ENCODE assay signal across 21 cellular contexts in the genomic region with DNA sequence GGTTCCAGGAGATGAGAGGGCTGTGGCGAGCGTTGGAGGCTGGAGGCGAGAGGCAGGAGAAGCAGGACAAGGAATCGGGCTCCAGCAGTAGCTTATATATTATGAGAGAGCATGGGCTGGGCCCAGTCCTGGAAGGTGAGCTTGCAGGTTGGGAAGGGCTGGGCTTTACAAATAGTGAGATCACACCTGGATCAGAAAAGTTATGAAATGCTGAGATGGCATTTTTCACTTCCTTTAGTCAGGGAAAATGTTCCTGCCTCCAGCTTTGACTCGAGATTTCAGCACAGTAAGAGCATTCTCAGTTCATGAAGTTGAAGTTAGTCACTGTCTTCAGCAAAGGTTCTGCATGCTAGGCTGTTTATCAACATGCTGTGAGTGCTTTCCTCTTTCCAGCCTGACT. TPM values are rescaled to one million over a fixed set of nuclear protein-coding genes. Genes with fewer than 3 reads are reported as not detected.
"Had no signal": no experiment of that assay in that cellular context is flagged by ENCODE, and none has a peak within 500 bp of the region (broad histone marks: within the 10 kb centered on the region; RNA-seq: fewer than 3 reads in every experiment).

Gene KRT6C, minus strand, starts transcription at position 68 of the 400 bp plus-strand sequence. CDS start 68 bp downstream, outside the sequence.

- H3K9me3 Mint-ChIP-seq: activated B cell treated with CpG ODN at 0.5 μM for 24 hours; activated naive CD4-positive, alpha-beta T cell treated with anti-CD3 and anti-CD28 coated beads, Interleukin-2, amount 10 ng/mL, durations not matched to agents 7 days and 5 days; activated T-helper 2 cell treated with anti-CD3 and anti-CD28 coated beads, Interferon-gamma antibody, Interleukin-2, Interleukin-4, amounts not matched to agents 10 μg/mL and 5 μg/mL and 100 μg/mL, durations not matched to agents 14 hours and 24 hours and 36 hours; neural progenitor cell had no signal

- H2AFZ ChIP-seq: neural progenitor cell had no signal

- FAIRE-seq: TTC549 had no signal

- H3K36me3 ChIP-seq: colonic mucosa, gastrocnemius medialis, heart left ventricle, neural progenitor cell, sigmoid colon had no signal

- H3K4me2 ChIP-seq: neural progenitor cell had no signal

- DNase-seq: activated B cell treated with CpG ODN at 0.5 μM for 24 hours; activated CD4-positive, alpha-beta T cell treated with anti-CD3 and anti-CD28 coated beads, Interleukin-2, amount 10 ng/mL, durations not matched to agents 7 days and 5 days; activated CD8-positive, alpha-beta memory T cell treated with anti-CD3 and anti-CD28 coated beads for 24 hours; activated naive CD4-positive, alpha-beta T cell treated with anti-CD3 and anti-CD28 coated beads, Interleukin-2, amount 10 ng/mL, durations not matched to agents 7 days and 5 days; caudate nucleus; colonic mucosa; gastrocnemius medialis; heart left ventricle; midbrain; sigmoid colon; stimulated activated CD4-positive, alpha-beta T cell treated with anti-CD3 and anti-CD28 coated beads, Interleukin-1b, Interleukin-23, amount 100 ng/mL, for 48 hours; stimulated activated naive CD8-positive, alpha-beta T cell treated with anti-CD3 and anti-CD28 coated beads, Interleukin-15, amount 100 ng/mL, for 72 hours; SW 1271; testis had no signal

- H3K36me3 Mint-ChIP-seq: activated naive CD4-positive, alpha-beta T cell treated with anti-CD3 and anti-CD28 coated beads, Interleukin-2, amount 10 ng/mL, durations not matched to agents 7 days and 5 days; neural progenitor cell had no signal

- H3K4me3 ChIP-seq: colonic mucosa, gastrocnemius medialis, heart left ventricle, lung, neural progenitor cell, sigmoid colon, testis had no signal

- H3K4me1 Mint-ChIP-seq: activated B cell treated with CpG ODN at 0.5 μM for 24 hours; activated CD4-positive, alpha-beta T cell treated with anti-CD3 and anti-CD28 coated beads, Interleukin-2, amount 10 ng/mL, durations not matched to agents 7 days and 5 days; activated naive CD4-positive, alpha-beta T cell treated with anti-CD3 and anti-CD28 coated beads, Interleukin-2, amount 10 ng/mL, durations not matched to agents 7 days and 5 days; neural progenitor cell; stimulated activated naive CD8-positive, alpha-beta T cell treated with anti-CD3 and anti-CD28 coated beads, Interleukin-15, amount 100 ng/mL, for 72 hours had no signal

- H3K27me3 Mint-ChIP-seq: stimulated activated naive CD8-positive, alpha-beta T cell treated with anti-CD3 and anti-CD28 coated beads, Interleukin-15, amount 100 ng/mL, for 72 hours had no signal

- H3K4me3 Mint-ChIP-seq: activated B cell treated with CpG ODN at 0.5 μM for 24 hours; activated CD4-positive, alpha-beta T cell treated with anti-CD3 and anti-CD28 coated beads, Interleukin-2, amount 10 ng/mL, durations not matched to agents 7 days and 5 days; activated naive CD4-positive, alpha-beta T cell treated with anti-CD3 and anti-CD28 coated beads, Interleukin-2, amount 10 ng/mL, durations not matched to agents 7 days and 5 days; neural progenitor cell; stimulated activated naive CD8-positive, alpha-beta T cell treated with anti-CD3 and anti-CD28 coated beads, Interleukin-15, amount 100 ng/mL, for 72 hours had no signal

- ATAC-seq: gastrocnemius medialis; heart left ventricle; stimulated activated naive CD8-positive, alpha-beta T cell treated with anti-CD3 and anti-CD28 coated beads, Interleukin-15, amount 100 ng/mL, for 72 hours had no signal

- H3K27ac ChIP-seq: colonic mucosa, gastrocnemius medialis, heart left ventricle, neural progenitor cell, sigmoid colon, testis had no signal

- H3K27ac Mint-ChIP-seq: activated B cell treated with CpG ODN at 0.5 μM for 24 hours; activated CD4-positive, alpha-beta T cell treated with anti-CD3 and anti-CD28 coated beads, Interleukin-2, amount 10 ng/mL, durations not matched to agents 7 days and 5 days; activated naive CD4-positive, alpha-beta T cell treated with anti-CD3 and anti-CD28 coated beads, Interleukin-2, amount 10 ng/mL, durations not matched to agents 7 days and 5 days; activated T-helper 2 cell treated with anti-CD3 and anti-CD28 coated beads, Interferon-gamma antibody, Interleukin-2, Interleukin-4, amounts not matched to agents 10 μg/mL and 5 μg/mL and 100 μg/mL, durations not matched to agents 14 hours and 24 hours and 36 hours; neural progenitor cell; stimulated activated naive CD8-positive, alpha-beta T cell treated with anti-CD3 and anti-CD28 coated beads, Interleukin-15, amount 100 ng/mL, for 72 hours had no signal

- H3K9me3 ChIP-seq: colonic mucosa, gastrocnemius medialis, heart left ventricle, sigmoid colon, testis had no signal

- H3K27me3 ChIP-seq: colonic mucosa, gastrocnemius medialis, heart left ventricle, neural progenitor cell, sigmoid colon, testis had no signal

- H3K4me1 ChIP-seq: colonic mucosa, gastrocnemius medialis, heart left ventricle, neural progenitor cell, sigmoid colon, testis had no signal

RNA-seq across cellular contexts. Expression of gene KRT6C, which starts in this region (rescaled TPM):
- total RNA-seq: activated B cell treated with CpG ODN at 0.5 μM for 24 hours; activated CD4-positive, alpha-beta T cell treated with anti-CD3 and anti-CD28 coated beads, Interleukin-2, amount 10 ng/mL, durations not matched to agents 7 days and 5 days; activated T-helper 2 cell treated with anti-CD3 and anti-CD28 coated beads, Interferon-gamma antibody, Interleukin-2, Interleukin-4, amounts not matched to agents 10 μg/mL and 5 μg/mL and 100 μg/mL, durations not matched to agents 14 hours and 24 hours and 36 hours; colonic mucosa; gastrocnemius medialis; heart left ventricle; lung; osteocyte; sigmoid colon; T-helper 2 cell treated with Interferon-gamma antibody and Interleukin-4, amounts not matched to agents 100 ng/mL and 5 ng/mL, for 36 hours; urinary bladder had no signal
- polyA plus RNA-seq: heart left ventricle, urinary bladder had no signal
